9 cellular contexts compared by ENCODE assay signal in the genomic region with DNA sequence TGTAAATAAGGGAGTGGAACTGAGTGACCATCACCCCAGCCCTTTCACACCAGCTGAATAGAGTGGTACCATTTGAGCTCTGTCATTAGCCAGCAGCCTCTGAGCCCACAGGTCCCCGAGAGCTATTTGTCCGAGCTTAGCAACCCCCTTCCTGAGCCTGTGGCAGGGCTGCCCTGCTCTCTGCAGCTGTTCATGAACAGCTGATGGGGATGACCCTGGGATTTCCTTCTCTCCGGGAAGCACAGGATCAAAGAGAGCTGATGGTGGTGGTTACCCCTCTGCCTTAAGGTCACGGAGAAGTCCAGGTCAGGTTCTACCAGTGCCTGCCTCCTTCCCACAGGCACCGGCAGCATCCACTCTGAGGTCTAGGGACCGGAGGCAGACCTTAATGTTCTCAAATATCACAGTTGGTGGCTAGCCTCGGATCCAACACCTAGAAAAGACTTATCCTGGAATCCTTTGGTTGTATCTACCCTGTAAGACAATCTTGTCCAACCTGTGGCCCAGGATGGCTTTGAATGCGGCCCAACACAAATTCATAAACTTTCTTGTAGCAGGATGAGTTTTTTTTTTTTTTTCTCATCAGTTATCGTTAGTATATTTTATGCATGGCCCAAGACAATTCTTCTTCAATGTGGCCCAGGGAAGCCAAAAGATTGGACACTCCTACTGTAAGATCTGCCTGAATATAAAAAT.
"Had no signal": no experiment of that assay in that cellular context is flagged by ENCODE, and none has a peak within 500 bp of the region (broad histone marks: within the 10 kb centered on the region; RNA-seq: fewer than 3 reads in every experiment).

No MANE protein-coding gene starts in this region.

- DNase-seq: activated CD4-positive, alpha-beta T cell treated with anti-CD3 and anti-CD28 coated beads for 1 hour; activated effector memory CD4-positive, alpha-beta T cell treated with anti-CD3 and anti-CD28 coated beads, Interleukin-2, amount 50 U/mL, for 16 hours; activated naive CD4-positive, alpha-beta T cell treated with Interleukin-2 at 50 U/mL for 16 hours; activated T-cell treated with anti-CD3 and anti-CD28 coated beads, Interleukin-2, amount 50 U/mL, for 4 hours; amygdala; NCI-H1048; NCI-H510A; SIG-M5 had no signal

- H3K27ac ChIP-seq: SK-N-MC had no signal

- H3K4me3 ChIP-seq: SK-N-MC had no signal
